Comparison of ENCODE assay signal across 13 cellular contexts in genomic region chr2:218605438-218605837, GRCh38. TPM values are rescaled to one million over a fixed set of nuclear protein-coding genes. Genes with fewer than 3 reads are reported as not detected.
DNase-seq lines count a peak whose midpoint lies in the region; ATAC-seq lines count a peak whose summit lies in the region.
"Had no signal": no experiment of that assay in that cellular context is flagged by ENCODE, and none has a peak within 500 bp of the region (broad histone marks: within the 10 kb centered on the region; RNA-seq: fewer than 3 reads in every experiment).

No MANE protein-coding gene starts in this region.

- H3K27me3 ChIP-seq in skeletal muscle tissue (ENCODE audit: control insufficient read depth in 3 of 3, insufficient read depth in 3 of 3, low read length in 3 of 3), result no peaks in the 10 kb centered on the region

- peaks cover 16 to 38% (median 27%) of the 10 kb centered on the region in 3 donors for H3K4me1 ChIP-seq in skeletal muscle tissue (ENCODE audit: control insufficient read depth in 3 of 3, insufficient read depth in 3 of 3, low read length in 3 of 3)

- H3K27ac ChIP-seq in skeletal muscle tissue (ENCODE audit: low read depth, low read length), result peak overlapping the region; percentile 92

- DNase-seq in NCI-H2081 (lab: John Stamatoyannopoulos, UW) (peak; percentile 11 to 48), NCI-H2081 treated with DMSO at 0.1 percent for 48 hours (lab: John Stamatoyannopoulos, UW) (no peak), NCI-H524 treated with DMSO at 0.1 percent for 48 hours (lab: John Stamatoyannopoulos, UW) (peak; percentile 72), fibroblast of the conjunctiva (ENCODE audit: low read depth) (peak; percentile 64)
- DNase-seq in activated CD4-positive, alpha-beta T cell treated with anti-CD3 and anti-CD28 coated beads, Interleukin-2, amount 50 U/mL, for 48 hours, result no peak
- DNase-seq in activated CD4-positive, alpha-beta T cell treated with anti-CD3 and anti-CD28 coated beads, Interleukin-2, amount 50 U/mL, for 1 hour, result no peak
- DNase-seq: 8988T; activated CD8-positive, alpha-beta memory T cell treated with anti-CD3 and anti-CD28 coated beads for 24 hours; amniotic stem cell; foreskin melanocyte; NCI-H345 had no signal

- H3K9ac ChIP-seq in skeletal muscle tissue (ENCODE audit: low read depth in 1 of 3, low read length in 3 of 3), result peak overlapping the region in 2 of 3 donors; percentile 43 to 46

- H3K4me3 ChIP-seq in skeletal muscle tissue (ENCODE audit: low read length in 3 of 3), result peak overlapping the region in 2 of 3 donors; percentile 9 to 27

- ATAC-seq in GM21529 (IDR thresholded peaks at IDR 0.05; ENCODE audit: unreplicated experiment), result no peak

- peaks cover 0 to 3% (median 0%) of the 10 kb centered on the region in 3 donors for H3K36me3 ChIP-seq in skeletal muscle tissue (ENCODE audit: control insufficient read depth in 3 of 3, insufficient read depth in 3 of 3, low read length in 3 of 3)

- H3K9me3 ChIP-seq in skeletal muscle tissue (ENCODE audit: control insufficient read depth in 3 of 3, low read length in 3 of 3), result no peaks in the 10 kb centered on the region

RNA-seq across cellular contexts. Expression of gene PLCD4, which starts 2.3 kb away (rescaled TPM):
- 27.7 TPM for total RNA-seq in skeletal muscle tissue

RNA-seq across cellular contexts. Expression of gene CNOT9, which starts 36.8 kb away (rescaled TPM):
- 27.1 TPM for total RNA-seq in skeletal muscle tissue

RNA-seq across cellular contexts. Expression of gene USP37, which starts 37.3 kb away (rescaled TPM):
- total RNA-seq in skeletal muscle tissue, result 17.7 TPM

RNA-seq across cellular contexts. Expression of gene ZNF142, which starts 54.0 kb away (rescaled TPM):
- 5.7 TPM for total RNA-seq in skeletal muscle tissue

RNA-seq across cellular contexts. Expression of gene BCS1L, which starts 54.0 kb away (rescaled TPM):
- 40.2 TPM for total RNA-seq in skeletal muscle tissue

Comparison
In these comparisons a context has a peak if more than half of its experiments do, and no peak if none do; other contexts are left out.
1. DNase-seq: peak in NCI-H2081 (2 of 2), NCI-H524 treated with DMSO at 0.1 percent for 48 hours (single experiment) and fibroblast of the conjunctiva (single experiment); none in NCI-H2081 treated with DMSO at 0.1 percent for 48 hours (single experiment), activated CD4-positive, alpha-beta T cell treated with anti-CD3 and anti-CD28 coated beads, Interleukin-2, amount 50 U/mL, for 48 hours (0 of 2) and activated CD4-positive, alpha-beta T cell treated with anti-CD3 and anti-CD28 coated beads, Interleukin-2, amount 50 U/mL, for 1 hour (single experiment).